ENCODE assay signal across 21 cellular contexts in the genomic region with DNA sequence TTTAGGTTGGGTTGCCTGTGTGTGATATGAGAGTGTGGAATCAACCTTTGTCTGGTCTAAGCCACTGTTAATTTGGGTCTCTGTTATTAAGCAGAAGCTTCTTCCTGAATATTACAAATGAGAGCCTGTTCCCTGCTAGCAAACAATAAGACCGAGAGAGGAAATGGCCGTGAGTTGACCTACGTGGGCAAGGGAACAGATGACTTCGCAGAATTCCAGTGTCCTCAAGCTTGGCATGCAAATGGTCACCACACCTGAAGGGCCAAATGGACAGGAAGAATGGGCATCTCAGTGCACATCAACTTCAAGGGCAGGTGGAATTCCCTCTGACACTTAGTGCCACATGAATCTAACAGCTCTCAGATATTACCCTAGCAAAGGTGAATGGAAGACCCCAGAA.
"Had no signal": no experiment of that assay in that cellular context is flagged by ENCODE, and none has a peak within 500 bp of the region (broad histone marks: within the 10 kb centered on the region; RNA-seq: fewer than 3 reads in every experiment).

No MANE protein-coding gene starts in this region.

- H3K4me3 Mint-ChIP-seq: memory B cell; natural killer cell; stimulated activated naive B cell treated with anti-CD40 and anti-IgM and Interleukin-4, amounts not matched to agents 10 μg/mL and 1 μg/mL and 100 μg/mL, for 72 hours had no signal

- H3K27ac ChIP-seq: ascending aorta, left ventricle myocardium inferior, pancreas, thyroid gland, uterus had no signal

- DNase-seq: activated CD4-positive, alpha-beta T cell treated with anti-CD3 and anti-CD28 coated beads, Interleukin-2, amount 50 U/mL, for 1 hour; activated CD8-positive, alpha-beta memory T cell treated with anti-CD3 and anti-CD28 coated beads, Interleukin-2, amount 50 U/mL, for 4 hours; activated effector memory CD4-positive, alpha-beta T cell treated with anti-CD3 and anti-CD28 coated beads, Interleukin-2, amount 50 U/mL, for 16 hours; activated naive CD4-positive, alpha-beta T cell treated with anti-CD3 and anti-CD28 coated beads, Interleukin-2, amount 50 U/mL, for 16 hours; activated T-cell treated with anti-CD3 and anti-CD28 coated beads, Interleukin-2, amount 50 U/mL, for 48 hours; cortex of kidney; effector CD8-positive, alpha-beta T cell; foreskin fibroblast; hypothalamus; kidney glomerular epithelial cell; left ventricle myocardium inferior; mucosa of descending colon; natural killer cell; pancreas; stimulated activated naive B cell treated with anti-CD40 and anti-IgM and Interleukin-4, amounts not matched to agents 10 μg/mL and 1 μg/mL and 100 μg/mL, for 72 hours; T-helper 1 cell; T1000; thyroid gland; uterus had no signal

- H3K27ac Mint-ChIP-seq: memory B cell; natural killer cell; stimulated activated naive B cell treated with anti-CD40 and anti-IgM and Interleukin-4, amounts not matched to agents 10 μg/mL and 1 μg/mL and 100 μg/mL, for 72 hours had no signal

- H3K36me3 Mint-ChIP-seq: memory B cell; natural killer cell; stimulated activated naive B cell treated with anti-CD40 and anti-IgM and Interleukin-4, amounts not matched to agents 10 μg/mL and 1 μg/mL and 100 μg/mL, for 72 hours had no signal

- H3K27me3 ChIP-seq: ascending aorta, pancreas, thyroid gland, uterus had no signal

- ATAC-seq: natural killer cell; pancreas; stimulated activated naive B cell treated with anti-CD40 and anti-IgM and Interleukin-4, amounts not matched to agents 10 μg/mL and 1 μg/mL and 100 μg/mL, for 72 hours had no signal

- H3K4me1 Mint-ChIP-seq: memory B cell; natural killer cell; stimulated activated naive B cell treated with anti-CD40 and anti-IgM and Interleukin-4, amounts not matched to agents 10 μg/mL and 1 μg/mL and 100 μg/mL, for 72 hours had no signal

- H3K9me3 ChIP-seq: mucosa of descending colon, pancreas, thyroid gland, uterus had no signal

- H3K4me1 ChIP-seq: ascending aorta, left ventricle myocardium inferior, pancreas, thyroid gland, uterus had no signal

- H3K36me3 ChIP-seq: ascending aorta, left ventricle myocardium inferior, pancreas, thyroid gland, uterus had no signal

- H3K4me3 ChIP-seq: ascending aorta, left ventricle myocardium inferior, mucosa of descending colon, pancreas, thyroid gland, uterus had no signal
